Comparison of ENCODE assay signal across 2 cellular contexts in genomic region chr2:113838744-113839444, GRCh38.
A peak's percentile ranks its signal among the peaks of the same experiment; 100 is the strongest.
TF ChIP-seq lines count a peak whose summit lies in the region.

No MANE protein-coding gene starts in this region.

TF ChIP-seq in HepG2, 621 proteins besides CTCF, POLR2A, EP300 and RAD21 (continues in another document):
- TF ChIP-seq ZXDC (CRISPR knock-in tag; IDR thresholded peaks at IDR 0.05) (no peak), ELF3 (CRISPR knock-in tag; IDR thresholded peaks at IDR 0.05) (no peak), ZNF558 (CRISPR knock-in tag; IDR thresholded peaks at IDR 0.05; ENCODE audit: borderline replicate concordance) (no peak), SOX13 (IDR thresholded peaks at IDR 0.05) (no peak), SOX13 (CRISPR knock-in tag; conservative IDR thresholded peaks at IDR 0.05 in 1 of 2, IDR thresholded peaks at IDR 0.05 in 1 of 2) (peak in 1 of 2 experiments; percentile 46; a peak in 2 of 4 replicates), ZFP82 (CRISPR knock-in tag; IDR thresholded peaks at IDR 0.05; ENCODE audit: borderline replicate concordance) (no peak), FOXA3 (CRISPR knock-in tag; IDR thresholded peaks at IDR 0.05) (no peak), ONECUT2 (CRISPR knock-in tag; IDR thresholded peaks at IDR 0.05) (no peak), MZF1 (CRISPR knock-in tag; IDR thresholded peaks at IDR 0.05; ENCODE audit: borderline replicate concordance) (no peak), SMAD1 (CRISPR knock-in tag; IDR thresholded peaks at IDR 0.05; ENCODE audit: borderline replicate concordance, low read depth) (no peak), ZNF281 (CRISPR knock-in tag; IDR thresholded peaks at IDR 0.05; ENCODE audit: borderline replicate concordance) (peak; percentile 81; the same call in 1 of the 2 replicates), NR2C2 (CRISPR knock-in tag; IDR thresholded peaks at IDR 0.05; ENCODE audit: borderline replicate concordance) (peak; percentile 80), HNF1B (CRISPR knock-in tag; IDR thresholded peaks at IDR 0.05) (peak; percentile 30; the same call in 1 of the 2 replicates), HOXA9 (CRISPR knock-in tag; IDR thresholded peaks at IDR 0.05; ENCODE audit: borderline replicate concordance) (no peak), SPEN (CRISPR knock-in tag; IDR thresholded peaks at IDR 0.05; ENCODE audit: low read depth) (no peak), TSC22D2 (CRISPR knock-in tag; IDR thresholded peaks at IDR 0.05; ENCODE audit: borderline replicate concordance) (no peak), BCL3 (CRISPR knock-in tag; IDR thresholded peaks at IDR 0.05) (0 out of 2 replicates have a peak, but pooled peaks have one; percentile 17), MTA1 (CRISPR knock-in tag; IDR thresholded peaks at IDR 0.05; ENCODE audit: borderline replicate concordance) (0 out of 2 replicates have a peak, but pooled peaks have one; percentile 28), ZNF772 (CRISPR knock-in tag; IDR thresholded peaks at IDR 0.05) (no peak), KAT7 (CRISPR knock-in tag; IDR thresholded peaks at IDR 0.05; ENCODE audit: borderline replicate concordance) (no peak), ZNF274 (CRISPR knock-in tag; IDR thresholded peaks at IDR 0.05) (no peak), ZBTB42 (CRISPR knock-in tag; IDR thresholded peaks at IDR 0.05) (no peak)

TF ChIP-seq in IMR-90, 13 proteins besides CTCF, POLR2A, EP300 and RAD21:
- TF ChIP-seq SMC3 (IDR thresholded peaks at IDR 0.05; ENCODE audit: low read depth, low read length) (no peak), RCOR1 (IDR thresholded peaks at IDR 0.05; ENCODE audit: insufficient replicate concordance, low read length) (no peak), MAFK (IDR thresholded peaks at IDR 0.05; ENCODE audit: low read depth, low read length) (no peak), ELK1 (IDR thresholded peaks at IDR 0.05; ENCODE audit: borderline replicate concordance, low read depth, low read length) (no peak), RFX5 (IDR thresholded peaks at IDR 0.05; ENCODE audit: low read depth, low read length) (no peak), MAZ (IDR thresholded peaks at IDR 0.05; ENCODE audit: borderline replicate concordance, low read depth, low read length) (no peak)
